In genomic region chr6:161044335-161044734, GRCh38 we compare ENCODE assay signal across 22 cellular contexts.
"Had no signal": no experiment of that assay in that cellular context is flagged by ENCODE, and none has a peak within 500 bp of the region (broad histone marks: within the 10 kb centered on the region; RNA-seq: fewer than 3 reads in every experiment).

No MANE protein-coding gene starts in this region.

- FAIRE-seq: endometrium, small intestine had no signal

- H3K27me3 ChIP-seq: colonic mucosa, left lung, ovary, upper lobe of left lung, vagina had no signal

- H3K9me3 ChIP-seq: colonic mucosa, left lung, lower lobe of right lung, mucosa of descending colon, ovary, upper lobe of left lung, vagina had no signal

- H3K27ac ChIP-seq: colonic mucosa, left lung, lower lobe of right lung, ovary, upper lobe of left lung, vagina had no signal

- H3K4me1 ChIP-seq: colonic mucosa, left lung, lower lobe of right lung, upper lobe of left lung had no signal

- DNase-seq: activated CD4-positive, alpha-beta T cell treated with anti-CD3 and anti-CD28 coated beads for 4 hours; activated CD4-positive, alpha-beta T cell treated with anti-CD3 and anti-CD28 coated beads, Interleukin-2, amount 50 U/mL, for 48 hours; activated CD8-positive, alpha-beta memory T cell treated with anti-CD3 and anti-CD28 coated beads for 24 hours; activated effector memory CD4-positive, alpha-beta T cell treated with anti-CD3 and anti-CD28 coated beads, Interleukin-2, amount 50 U/mL, for 16 hours; activated naive CD4-positive, alpha-beta T cell treated with anti-CD3 and anti-CD28 coated beads for 36 hours; activated naive CD8-positive, alpha-beta T cell treated with anti-CD3 and anti-CD28 coated beads, Interleukin-2, amount 10 ng/mL, durations not matched to agents 7 days and 5 days; amniotic stem cell; cerebellar nuclear complex; colonic mucosa; effector CD8-positive, alpha-beta T cell; head of caudate nucleus; left lung; lower lobe of right lung; mucosa of descending colon; ovary; small intestine; stimulated activated CD4-positive, alpha-beta T cell treated with anti-CD3 and anti-CD28 coated beads, Interleukin-4, amount 100 ng/mL, for 24 hours; stimulated activated naive CD8-positive, alpha-beta T cell treated with anti-CD3 and anti-CD28 coated beads, Interleukin-15, amount 100 ng/mL, for 72 hours; substantia nigra; upper lobe of left lung had no signal

- H3K4me3 ChIP-seq: colonic mucosa, left lung, lower lobe of right lung, mucosa of descending colon, ovary, upper lobe of left lung, vagina had no signal

- H3K36me3 ChIP-seq: colonic mucosa, ovary had no signal
